ENCODE assay signal across 8 cellular contexts in genomic region chr12:112126000-112126431, GRCh38. TPM values are rescaled to one million over a fixed set of nuclear protein-coding genes. Genes with fewer than 3 reads are reported as not detected.
A peak's percentile ranks its signal among the peaks of the same experiment; 100 is the strongest.
DNase-seq lines count a peak whose midpoint lies in the region; ATAC-seq and TF ChIP-seq lines count a peak whose summit lies in the region.

No MANE protein-coding gene starts in this region.

- no peaks in the 10 kb centered on the region for H3K27me3 Mint-ChIP-seq in MCF 10A (ENCODE audit: insufficient read depth, unreplicated experiment)

- H3K36me3 Mint-ChIP-seq in MCF 10A (ENCODE audit: insufficient read depth, unreplicated experiment): no peaks in the 10 kb centered on the region

- DNase-seq in AG09309 (ENCODE audit: low read depth): no peak
- peak in 1 of 2 experiments; percentile 10 for DNase-seq in HL-60 (ENCODE audit: low read depth in 1 of 2, low spot score in 1 of 2)
- DNase-seq in MCF 10A (ENCODE audit: unreplicated experiment): no peak
- DNase-seq in mesenteric fat pad (ENCODE audit: low spot score): peak; percentile 72
- no peak for DNase-seq in stimulated activated CD4-positive, alpha-beta T cell treated with anti-CD3 and anti-CD28 coated beads, Interleukin-4, amount 100 ng/mL, for 24 hours
- no peak for DNase-seq in LoVo (ENCODE audit: low spot score)
- no peak for DNase-seq in UCSD-AML1 (lab: John Stamatoyannopoulos, UW; ENCODE audit: unreplicated experiment)

- POLR2A ChIA-PET in MCF 10A (lab: Yijun Ruan, JAX): interaction anchor here (0.6 to 15.7 kb wide), 13 partner anchors 9 to 285 kb away, joined by 3 to 530 read pairs (median 4); partner anchors contain the start of genes ERP29 and NAA25

- CTCF ChIA-PET in MCF 10A (lab: Yijun Ruan, JAX): interaction anchor here (1.9 to 9.6 kb wide), 2 partner anchors 12 to 18 kb away, joined by 7 to 95 read pairs; partner anchors contain the start of gene NAA25

- H3K4me3 Mint-ChIP-seq in MCF 10A (ENCODE audit: unreplicated experiment): peak overlapping the region; percentile 79

- H3K27ac ChIP-seq in HL-60 (replicated peaks): peak overlapping the region; percentile 75

- peaks cover 19% of the 10 kb centered on the region for H3K4me1 Mint-ChIP-seq in MCF 10A (ENCODE audit: insufficient read depth, unreplicated experiment)

- no TSS peak for BruUV-seq in MCF 10A (replicated peaks; lab: Mats Ljungman, UMichigan)

- H3K9me3 Mint-ChIP-seq in MCF 10A (ENCODE audit: unreplicated experiment): no peaks in the 10 kb centered on the region

- TF ChIP-seq CTCF in AG09309 (IDR thresholded peaks at IDR 0.05; ENCODE audit: control insufficient read depth, insufficient read depth, low read depth, low read length, missing control alignments): no peak
- TF ChIP-seq CTCF in HL-60 (IDR thresholded peaks at IDR 0.05; ENCODE audit: insufficient read depth, low read length): no peak
- TF ChIP-seq CTCF in MCF 10A (IDR thresholded peaks at IDR 0.05; ENCODE audit: unreplicated experiment): no peak

- H3K27me3 ChIP-seq in HL-60 (ENCODE audit: insufficient read depth, poor library complexity, severe bottlenecking): no peaks in the 10 kb centered on the region

- ATAC-seq in HG03460 (IDR thresholded peaks at IDR 0.05; ENCODE audit: unreplicated experiment): no peak

- intact Hi-C loops in MCF 10A (cut with micrococcal nuclease): no loop called here

- peak overlapping the region; percentile 61 for H3K27ac Mint-ChIP-seq in MCF 10A (ENCODE audit: low read depth, unreplicated experiment)

- H3K4me3 ChIP-seq in AG09309 (ENCODE audit: control insufficient read depth, low read depth, low read length) (peak overlapping the region; percentile 89), HL-60 (replicated peaks; ENCODE audit: insufficient read depth, low read length) (peak overlapping the region; percentile 71)

RNA-seq across cellular contexts. Expression of gene TRAFD1, which starts 0.7 kb away (rescaled TPM):
- 23.4 and 29.7 TPM in 2 replicates for total RNA-seq in MCF 10A (2022)
- 17.4 TPM for total RNA-seq in mesenteric fat pad

RNA-seq across cellular contexts. Expression of gene NAA25, which starts 17.4 kb away (rescaled TPM):
- total RNA-seq in MCF 10A (2022): 37.1 and 39.2 TPM in 2 replicates
- total RNA-seq in mesenteric fat pad: 31.6 TPM
